2 cellular contexts compared by ENCODE assay signal in genomic region chr4:13540446-13541175, GRCh38.
TF ChIP-seq lines count a peak whose summit lies in the region.

No MANE protein-coding gene starts in this region.

TF ChIP-seq in GM23338, 12 proteins besides CTCF, POLR2A, EP300 and RAD21:
- TF ChIP-seq, protein P1, sequence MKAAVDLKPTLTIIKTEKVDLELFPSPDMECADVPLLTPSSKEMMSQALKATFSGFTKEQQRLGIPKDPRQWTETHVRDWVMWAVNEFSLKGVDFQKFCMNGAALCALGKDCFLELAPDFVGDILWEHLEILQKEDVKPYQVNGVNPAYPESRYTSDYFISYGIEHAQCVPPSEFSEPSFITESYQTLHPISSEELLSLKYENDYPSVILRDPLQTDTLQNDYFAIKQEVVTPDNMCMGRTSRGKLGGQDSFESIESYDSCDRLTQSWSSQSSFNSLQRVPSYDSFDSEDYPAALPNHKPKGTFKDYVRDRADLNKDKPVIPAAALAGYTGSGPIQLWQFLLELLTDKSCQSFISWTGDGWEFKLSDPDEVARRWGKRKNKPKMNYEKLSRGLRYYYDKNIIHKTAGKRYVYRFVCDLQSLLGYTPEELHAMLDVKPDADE (IDR thresholded peaks at IDR 0.05): no peak
- TF ChIP-seq ZNF462 (CRISPR knock-in tag; IDR thresholded peaks at IDR 0.05) (no peak), EZH2 (IDR thresholded peaks at IDR 0.05; ENCODE audit: low read depth, unreplicated experiment) (peak; percentile 99), JUNB (IDR thresholded peaks at IDR 0.05; ENCODE audit: unreplicated experiment) (no peak), CREB1 (CRISPR knock-in tag; IDR thresholded peaks at IDR 0.05; ENCODE audit: low read depth) (no peak), POLR2AphosphoS5 (IDR thresholded peaks at IDR 0.05; ENCODE audit: low read depth) (no peak), ZNF331 (CRISPR knock-in tag; IDR thresholded peaks at IDR 0.05; ENCODE audit: low read depth) (no peak), NANOG (IDR thresholded peaks at IDR 0.05; ENCODE audit: borderline replicate concordance) (no peak), ZNF114 (CRISPR knock-in tag; IDR thresholded peaks at IDR 0.05) (no peak), REST (IDR thresholded peaks at IDR 0.05; ENCODE audit: unreplicated experiment) (no peak), STAT1 (IDR thresholded peaks at IDR 0.05; ENCODE audit: unreplicated experiment) (no peak), EZH2phosphoT487 (IDR thresholded peaks at IDR 0.05; ENCODE audit: unreplicated experiment) (peak; percentile 65)
TF ChIP-seq in GM23338: peak in this region for 2.

TF ChIP-seq in endothelial cell of umbilical vein, 7 proteins besides CTCF, POLR2A, EP300 and RAD21:
- TF ChIP-seq FOS (IDR thresholded peaks at IDR 0.05; ENCODE audit: borderline replicate concordance, insufficient read depth, low read length) (no peak), EZH2 (IDR thresholded peaks at IDR 0.05; ENCODE audit: borderline replicate concordance, low read depth, low read length, severe bottlenecking) (peak; percentile 70)
TF ChIP-seq in endothelial cell of umbilical vein: peak in this region for 1.
